Comparison of ENCODE assay signal across 10 cellular contexts in genomic region chr1:96362623-96363022, GRCh38.
A peak's percentile ranks its signal among the peaks of the same experiment; 100 is the strongest.
DNase-seq lines count a peak whose midpoint lies in the region; ATAC-seq and TF ChIP-seq lines count a peak whose summit lies in the region.
"Had no signal": no experiment of that assay in that cellular context is flagged by ENCODE, and none has a peak within 500 bp of the region (broad histone marks: within the 10 kb centered on the region; RNA-seq: fewer than 3 reads in every experiment).

No MANE protein-coding gene starts in this region.

- no peak overlapping the region for H3K14ac ChIP-seq in trophoblast cell (ENCODE audit: low read length)

- H3K9me2 ChIP-seq in Karpas-422 (replicated peaks; ENCODE audit: insufficient read depth, low read length), result no peaks in the 10 kb centered on the region

- no peak overlapping the region for H3K4me3 Mint-ChIP-seq in activated naive CD8-positive, alpha-beta T cell
- H3K4me3 Mint-ChIP-seq: B cell had no signal

- H3K27ac ChIP-seq in HL-60 (replicated peaks), result peak overlapping the region; percentile 42
- peak overlapping the region; percentile 33 for H3K27ac ChIP-seq in trophoblast cell (ENCODE audit: low read depth, low read length)
- H3K27ac ChIP-seq in dorsolateral prefrontal cortex, result no peak overlapping the region
- no peak overlapping the region for H3K27ac ChIP-seq in Karpas-422 (ENCODE audit: low read length)
- H3K27ac ChIP-seq: right lobe of liver had no signal

- H4K12ac ChIP-seq in trophoblast cell (ENCODE audit: low read depth, low read length), result no peak overlapping the region

- DNase-seq in activated CD4-positive, CD25-positive, alpha-beta regulatory T cell treated with anti-CD3 and anti-CD28 coated beads, Interleukin-2, amount 50 U/mL, for 72 hours, result no peak
- DNase-seq in HL-60 (ENCODE audit: low read depth in 1 of 2, low spot score in 1 of 2) (peak; percentile 62 to 89), trophoblast cell (peak; percentile 59 to 79), dorsolateral prefrontal cortex (no peak), Karpas-422 (no peak), activated gamma-delta T cell (lab: John Stamatoyannopoulos, UW) (no peak)
- DNase-seq: right lobe of liver had no signal

- peaks cover 5% of the 10 kb centered on the region for H3K4me1 Mint-ChIP-seq in activated naive CD8-positive, alpha-beta T cell (ENCODE audit: low read depth)
- H3K4me1 Mint-ChIP-seq: B cell had no signal

- TF ChIP-seq CTCF in HL-60 (IDR thresholded peaks at IDR 0.05; ENCODE audit: insufficient read depth, low read length), result no peak
- TF ChIP-seq CTCF in dorsolateral prefrontal cortex (IDR thresholded peaks at IDR 0.05 in 54 of 56, conservative IDR thresholded peaks at IDR 0.05 in 2 of 56; ENCODE audit: low read depth in 1 of 56, partially characterized antibody in 56 of 56), result no peak

- no peaks in the 10 kb centered on the region for H3K79me2 ChIP-seq in trophoblast cell (ENCODE audit: control insufficient read depth, insufficient read depth, low read length, poor library complexity)
- no peaks in the 10 kb centered on the region for H3K79me2 ChIP-seq in Karpas-422 (ENCODE audit: low read length)

- H2AFZ ChIP-seq in trophoblast cell (ENCODE audit: insufficient read depth, low read length, poor library complexity) (no peak overlapping the region), Karpas-422 (ENCODE audit: low read length) (no peak overlapping the region)

- no peak overlapping the region for H3K23ac ChIP-seq in trophoblast cell (ENCODE audit: low read length)

- H4K91ac ChIP-seq in trophoblast cell (ENCODE audit: low read depth, low read length), result no peak overlapping the region

- peak overlapping the region; percentile 69 for H3K27ac Mint-ChIP-seq in activated naive CD8-positive, alpha-beta T cell
- H3K27ac Mint-ChIP-seq: B cell had no signal

- no peak overlapping the region for H3K4me3 ChIP-seq in HL-60 (replicated peaks; ENCODE audit: insufficient read depth, low read length)
- no peak overlapping the region for H3K4me3 ChIP-seq in trophoblast cell (ENCODE audit: low read depth, low read length)
- no peak overlapping the region for H3K4me3 ChIP-seq in dorsolateral prefrontal cortex
- H3K4me3 ChIP-seq in Karpas-422 (ENCODE audit: low read length), result no peak overlapping the region
- H3K4me3 ChIP-seq: right lobe of liver had no signal

- no peaks in the 10 kb centered on the region for H3K36me3 Mint-ChIP-seq in activated naive CD8-positive, alpha-beta T cell

- H3K27me3 ChIP-seq in HL-60 (ENCODE audit: insufficient read depth, poor library complexity, severe bottlenecking) (no peaks in the 10 kb centered on the region), trophoblast cell (ENCODE audit: insufficient read depth, low read length) (no peaks in the 10 kb centered on the region), dorsolateral prefrontal cortex (peaks cover 0 to 3% (median 0%) of the 10 kb centered on the region in 45 donors), Karpas-422 (ENCODE audit: low read length) (no peaks in the 10 kb centered on the region)
- H3K27me3 ChIP-seq: right lobe of liver had no signal

- H3K79me1 ChIP-seq in trophoblast cell (ENCODE audit: low read length), result no peaks in the 10 kb centered on the region

- peaks cover 3% of the 10 kb centered on the region for H3K9me3 Mint-ChIP-seq in activated naive CD8-positive, alpha-beta T cell (ENCODE audit: low read depth)

- intact Hi-C loops in dorsolateral prefrontal cortex (cut with DNase I), result no loop called here

- H3K27me3 Mint-ChIP-seq in activated naive CD8-positive, alpha-beta T cell, result no peaks in the 10 kb centered on the region
- H3K27me3 Mint-ChIP-seq: B cell had no signal

- no peak overlapping the region for H4K8ac ChIP-seq in trophoblast cell (ENCODE audit: low read depth, low read length)

- H3K9ac ChIP-seq in trophoblast cell (ENCODE audit: low read length) (no peak overlapping the region), Karpas-422 (ENCODE audit: low read length) (no peak overlapping the region)

- no peak overlapping the region for H2AK5ac ChIP-seq in trophoblast cell (ENCODE audit: low read length)

- H2BK12ac ChIP-seq in trophoblast cell (ENCODE audit: low read length), result no peak overlapping the region

- ATAC-seq in activated CD4-positive, CD25-positive, alpha-beta regulatory T cell treated with anti-CD3 and anti-CD28 coated beads, Interleukin-2, amount 50 U/mL, for 24 hours, result peak; percentile 80 to 93

- no peak overlapping the region for H3K18ac ChIP-seq in trophoblast cell (ENCODE audit: low read length)

- no peak overlapping the region for H2BK120ac ChIP-seq in trophoblast cell (ENCODE audit: insufficient read depth, low read length, poor library complexity)

- H3K9me3 ChIP-seq in trophoblast cell (ENCODE audit: insufficient read depth, low read depth, low read length) (no peaks in the 10 kb centered on the region), Karpas-422 (ENCODE audit: low read length) (no peaks in the 10 kb centered on the region)
- H3K9me3 ChIP-seq: right lobe of liver had no signal

- no peak overlapping the region for H3K4ac ChIP-seq in trophoblast cell (ENCODE audit: low read depth, low read length)

- H4K20me1 ChIP-seq in Karpas-422 (ENCODE audit: insufficient read depth, low read depth, low read length), result no peaks in the 10 kb centered on the region

- H3K4me2 ChIP-seq in trophoblast cell (ENCODE audit: low read length), result no peak overlapping the region
- H3K4me2 ChIP-seq in Karpas-422 (ENCODE audit: low read depth, low read length, poor library complexity, severe bottlenecking), result no peak overlapping the region

- H3K4me1 ChIP-seq in trophoblast cell (ENCODE audit: control insufficient read depth in 1 of 2, insufficient read depth in 2 of 2, low read length in 2 of 2) (peaks cover 0 to 5% of the 10 kb centered on the region in 2 experiments), Karpas-422 (ENCODE audit: low read length) (no peaks in the 10 kb centered on the region)
- H3K4me1 ChIP-seq: right lobe of liver had no signal

- H3K36me3 ChIP-seq in trophoblast cell (ENCODE audit: control insufficient read depth in 1 of 2, insufficient read depth in 2 of 2, low read length in 2 of 2) (no peaks in the 10 kb centered on the region), Karpas-422 (ENCODE audit: insufficient read depth, low read length) (no peaks in the 10 kb centered on the region)
- H3K36me3 ChIP-seq: right lobe of liver had no signal

- no peak overlapping the region for H2BK5ac ChIP-seq in trophoblast cell (ENCODE audit: low read depth, low read length, poor library complexity)

Comparison
In these comparisons a context has a peak if more than half of its experiments do, and no peak if none do; other contexts are left out.
1. DNase-seq: peak in HL-60 (2 of 2) and trophoblast cell (2 of 2); none in activated CD4-positive, CD25-positive, alpha-beta regulatory T cell treated with anti-CD3 and anti-CD28 coated beads, Interleukin-2, amount 50 U/mL, for 72 hours (single experiment), dorsolateral prefrontal cortex (0 of 10), Karpas-422 (single experiment) and activated gamma-delta T cell (single experiment).
2. H3K27ac ChIP-seq: peak in HL-60 (single experiment) and trophoblast cell (single experiment); none in dorsolateral prefrontal cortex (0 of 59) and Karpas-422 (single experiment).